ENCODE assay signal across 15 cellular contexts in the genomic region with DNA sequence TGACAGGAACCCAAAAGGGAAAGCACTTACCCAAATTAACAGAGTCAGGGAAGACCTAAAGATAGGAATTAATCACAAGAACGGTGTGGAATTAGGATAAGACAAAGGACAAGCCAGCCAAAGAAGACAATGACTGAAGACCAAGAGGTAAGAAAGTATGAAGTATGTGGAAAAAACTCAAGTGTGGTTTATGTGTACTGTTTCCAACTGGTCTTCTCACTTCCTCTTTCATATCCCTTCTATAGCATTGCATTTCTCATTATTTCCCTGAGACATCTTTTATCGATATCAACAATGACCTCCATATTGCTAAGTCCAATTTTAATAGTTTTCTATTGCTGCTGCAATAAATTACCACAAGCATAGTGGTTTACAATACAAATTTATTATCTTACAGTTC.
DNase-seq lines count a peak whose midpoint lies in the region; ATAC-seq and TF ChIP-seq lines count a peak whose summit lies in the region.
"Had no signal": no experiment of that assay in that cellular context is flagged by ENCODE, and none has a peak within 500 bp of the region (broad histone marks: within the 10 kb centered on the region; RNA-seq: fewer than 3 reads in every experiment).

No MANE protein-coding gene starts in this region.

- peak; percentile 4 for DNase-seq in germinal center (ENCODE audit: low spot score)
- no peak for DNase-seq in ecto neural progenitor cell (ENCODE audit: low spot score)
- DNase-seq in stimulated activated naive CD8-positive, alpha-beta T cell treated with anti-CD3 and anti-CD28 coated beads, Interleukin-15, amount 100 ng/mL, for 72 hours: no peak
- no peak for DNase-seq in retina
- no peak for DNase-seq in inferior parietal cortex (ENCODE audit: extremely low spot score)
- DNase-seq: activated T-cell treated with anti-CD3 and anti-CD28 coated beads, Interleukin-2, amount 50 U/mL, for 1 hour; effector CD4-positive, alpha-beta T cell; foreskin keratinocyte; NCI-H2171 had no signal

- H3K9me3 ChIP-seq in Loucy (ENCODE audit: insufficient read depth, low read depth, low read length): 0 out of 2 replicates have a peak, but pooled peaks cover 3% of the 10 kb centered on the region
- H3K9me3 ChIP-seq: ascending aorta, right atrium auricular region had no signal

- H2AFZ ChIP-seq in Loucy (ENCODE audit: low read length): peak overlapping the region; percentile 74

- peaks cover 0 to 3% of the 10 kb centered on the region in 2 donors for H3K9me3 Mint-ChIP-seq in stimulated activated naive CD8-positive, alpha-beta T cell treated with anti-CD3 and anti-CD28 coated beads, Interleukin-15, amount 100 ng/mL, for 72 hours

- peak; percentile 76 for ATAC-seq in GM18909 (IDR thresholded peaks at IDR 0.05; ENCODE audit: poor library complexity, unreplicated experiment)
- peak; percentile 63 for ATAC-seq in HG02852 (IDR thresholded peaks at IDR 0.05; ENCODE audit: unreplicated experiment)
- ATAC-seq in stimulated activated naive CD8-positive, alpha-beta T cell treated with anti-CD3 and anti-CD28 coated beads, Interleukin-15, amount 100 ng/mL, for 72 hours: no peak
- ATAC-seq: foreskin keratinocyte had no signal

- no peaks in the 10 kb centered on the region for H3K27me3 Mint-ChIP-seq in stimulated activated naive CD8-positive, alpha-beta T cell treated with anti-CD3 and anti-CD28 coated beads, Interleukin-15, amount 100 ng/mL, for 72 hours

- no peak overlapping the region for H3K9ac ChIP-seq in Loucy (ENCODE audit: low read depth, low read length, poor library complexity, severe bottlenecking)

- H3K27me3 ChIP-seq in Loucy (ENCODE audit: insufficient read depth, low read length, poor library complexity, severe bottlenecking): no peaks in the 10 kb centered on the region
- H3K27me3 ChIP-seq: ascending aorta, foreskin keratinocyte, right atrium auricular region had no signal

- no peak overlapping the region for H3K27ac Mint-ChIP-seq in stimulated activated naive CD8-positive, alpha-beta T cell treated with anti-CD3 and anti-CD28 coated beads, Interleukin-15, amount 100 ng/mL, for 72 hours
- H3K27ac Mint-ChIP-seq: CD14-positive monocyte had no signal

- no peaks in the 10 kb centered on the region for H4K20me1 ChIP-seq in Loucy (ENCODE audit: insufficient read depth, low read length, poor library complexity, severe bottlenecking)

- H3K79me2 ChIP-seq in Loucy (ENCODE audit: insufficient read depth, low read length): no peaks in the 10 kb centered on the region

- no peaks in the 10 kb centered on the region for H3K4me1 Mint-ChIP-seq in stimulated activated naive CD8-positive, alpha-beta T cell treated with anti-CD3 and anti-CD28 coated beads, Interleukin-15, amount 100 ng/mL, for 72 hours

- H3K4me1 ChIP-seq in Loucy (ENCODE audit: insufficient read depth, low read length, poor library complexity, severe bottlenecking): peaks cover 15% of the 10 kb centered on the region
- H3K4me1 ChIP-seq: ascending aorta, foreskin keratinocyte, right atrium auricular region had no signal

- no peak overlapping the region for H3K4me3 ChIP-seq in Loucy (ENCODE audit: low read length, poor library complexity, severe bottlenecking)
- H3K4me3 ChIP-seq: ascending aorta, right atrium auricular region had no signal

- no peak overlapping the region for H3K4me2 ChIP-seq in Loucy (ENCODE audit: low read depth, low read length, poor library complexity, severe bottlenecking)

- no peak for TF ChIP-seq CTCF in Loucy (conservative IDR thresholded peaks at IDR 0.05; ENCODE audit: low read length)

- no peak overlapping the region for H3K4me3 Mint-ChIP-seq in stimulated activated naive CD8-positive, alpha-beta T cell treated with anti-CD3 and anti-CD28 coated beads, Interleukin-15, amount 100 ng/mL, for 72 hours
- H3K4me3 Mint-ChIP-seq: CD14-positive monocyte had no signal

- H3K36me3 ChIP-seq in Loucy (ENCODE audit: insufficient read depth, low read length): no peaks in the 10 kb centered on the region
- H3K36me3 ChIP-seq: ascending aorta, right atrium auricular region had no signal

- H3F3A ChIP-seq in Loucy (ENCODE audit: low read depth): no peaks in the 10 kb centered on the region

- no peaks in the 10 kb centered on the region for H3K9me2 ChIP-seq in Loucy (replicated peaks; ENCODE audit: low read depth, low read length)
